8 cellular contexts compared by ENCODE assay signal in genomic region chr12:57230381-57231155, GRCh38. TPM values are rescaled to one million over a fixed set of nuclear protein-coding genes. Genes with fewer than 3 reads are reported as not detected.
A peak's percentile ranks its signal among the peaks of the same experiment; 100 is the strongest.
DNase-seq lines count a peak whose midpoint lies in the region; ATAC-seq, FAIRE-seq and TF ChIP-seq lines count a peak whose summit lies in the region.

No MANE protein-coding gene starts in this region.

- peaks cover 51% of the 10 kb centered on the region for H3K4me1 Mint-ChIP-seq in CD14-positive monocyte
- H3K4me1 Mint-ChIP-seq in natural killer cell treated with Interleukin-12 subunit alpha and Interleukin-12 subunit beta and Interleukin-15 and Interleukin-18, amount 100 ng/mL, for 72 hours (ENCODE audit: low read depth in 2 of 2): peaks cover 41 to 53% of the 10 kb centered on the region in 2 donors

- peak overlapping the region; percentile 41 for H2BK12ac ChIP-seq in H1 (ENCODE audit: low read depth, low read length)

- H3K23me2 ChIP-seq in H1 (ENCODE audit: low read depth, low read length): peaks cover 14% of the 10 kb centered on the region

- peak overlapping the region; percentile 85; the same call in 1 of the 2 replicates for H3K27ac ChIP-seq in H1 (ENCODE audit: low read depth, low read length)

- peaks cover 4 to 30% (median 24%) of the 10 kb centered on the region in 4 experiments for H3K27me3 ChIP-seq in H1 (replicated peaks in 1 of 4; ENCODE audit: control insufficient read depth in 3 of 4, extremely low read depth in 1 of 4, insufficient read depth in 3 of 4, low read length in 3 of 4)

- peak overlapping the region; percentile 90 to 99 (median 96) for H3K9ac ChIP-seq in H1 (replicated peaks in 1 of 4; ENCODE audit: extremely low read depth in 1 of 4, low read depth in 3 of 4, low read length in 3 of 4)

- no peak for TF ChIP-seq POLR2A in NB4 (IDR thresholded peaks at IDR 0.05; ENCODE audit: extremely low read depth, insufficient read length)
- no peak for TF ChIP-seq POLR2A in H1 (IDR thresholded peaks at IDR 0.05; ENCODE audit: control extremely low read depth in 1 of 2, low read depth in 2 of 2, low read length in 2 of 2)

- peak overlapping the region; percentile 7 for H3K18ac ChIP-seq in H1 (ENCODE audit: extremely low read depth, low read length)

- H2BK5ac ChIP-seq in H1 (ENCODE audit: low read depth, low read length): peak overlapping the region; percentile 96

- no peak for TF ChIP-seq RAD21 in H1 (IDR thresholded peaks at IDR 0.05 in 1 of 2, conservative IDR thresholded peaks at IDR 0.05 in 1 of 2; ENCODE audit: low read depth in 2 of 2, low read length in 2 of 2)

- H2BK120ac ChIP-seq in H1 (replicated peaks; ENCODE audit: low read depth, low read length): no peak overlapping the region

- peaks cover 4 to 46% (median 24%) of the 10 kb centered on the region in 4 experiments for H3K4me1 ChIP-seq in H1 (replicated peaks in 1 of 4; ENCODE audit: control insufficient read depth in 3 of 4, insufficient read depth in 4 of 4, low read length in 3 of 4)

- peak overlapping the region in 5 of 7 donors; percentile 71 to 99 (median 93) for H3K27ac Mint-ChIP-seq in CD14-positive monocyte
- peak overlapping the region; percentile 98 to 100 for H3K27ac Mint-ChIP-seq in natural killer cell treated with Interleukin-12 subunit alpha and Interleukin-12 subunit beta and Interleukin-15 and Interleukin-18, amount 100 ng/mL, for 72 hours

- no peak for FAIRE-seq in H1 (lab: Jason Lieb, UNC)

- H3K4me2 ChIP-seq in H1 (ENCODE audit: insufficient read depth in 1 of 2, low read depth in 2 of 2, low read length in 2 of 2): peak overlapping the region; percentile 94 to 95

- peak overlapping the region; percentile 75; the same call in 1 of the 2 replicates for H2BK15ac ChIP-seq in H1 (ENCODE audit: low read length)

- TF ChIP-seq CTCF in CD14-positive monocyte (IDR thresholded peaks at IDR 0.05): no peak
- no peak for TF ChIP-seq CTCF in NB4 (IDR thresholded peaks at IDR 0.05; ENCODE audit: low read depth, low read length)
- no peak for TF ChIP-seq CTCF in H1 (IDR thresholded peaks at IDR 0.05; ENCODE audit: control extremely low read depth in 1 of 3, insufficient read depth in 1 of 3, low read depth in 1 of 3, low read length in 3 of 3)

- H3K79me2 ChIP-seq in H1 (ENCODE audit: control insufficient read depth in 1 of 2, insufficient read depth in 2 of 2, low read length in 2 of 2): peaks cover 6 to 15% of the 10 kb centered on the region in 2 experiments; a peak in 3 of 4 replicates

- peak overlapping the region; percentile 90 to 95 for H3K4me3 Mint-ChIP-seq in CD14-positive monocyte
- H3K4me3 Mint-ChIP-seq in natural killer cell treated with Interleukin-12 subunit alpha and Interleukin-12 subunit beta and Interleukin-15 and Interleukin-18, amount 100 ng/mL, for 72 hours: peak overlapping the region; percentile 96

- POLR2A ChIA-PET in H1 (lab: Charles Lee; ENCODE audit: partially characterized antibody): interaction anchor here (0.6 to 23.7 kb wide), 29 partner anchors 1 to 1126 kb away, joined by 3 to 852 read pairs (median 7); partner anchors contain the start of genes GLI1, INHBE, LRP1 and NAB2

- H3K23ac ChIP-seq in H1 (ENCODE audit: insufficient read length): no peak overlapping the region

- intact Hi-C loops in CD14-positive monocyte (cut with micrococcal nuclease): no loop called here

- H2AK5ac ChIP-seq in H1 (ENCODE audit: low read depth, low read length): peak overlapping the region; percentile 68

- TF ChIP-seq EP300 in H1 (IDR thresholded peaks at IDR 0.05; ENCODE audit: borderline replicate concordance in 1 of 2, low read depth in 2 of 2, low read length in 2 of 2): no peak

- H2BK20ac ChIP-seq in H1 (ENCODE audit: low read length): 0 out of 2 replicates have a peak overlapping the region, but pooled peaks have one; percentile 61

- DNase-seq in CD14-positive monocyte (ENCODE audit: low spot score): no peak
- DNase-seq in NB4 (ENCODE audit: low read depth): no peak
- DNase-seq in H1 (ENCODE audit: low read depth in 1 of 2, low spot score in 2 of 2): no peak
- DNase-seq in natural killer cell treated with Interleukin-12 subunit alpha and Interleukin-12 subunit beta and Interleukin-15 and Interleukin-18, amount 100 ng/mL, for 72 hours (ENCODE audit: low spot score): no peak
- no peak for DNase-seq in cortex of kidney (lab: John Stamatoyannopoulos, UW)

- H4K91ac ChIP-seq in H1 (replicated peaks; ENCODE audit: insufficient read length, low read length): peak overlapping the region; percentile 58

- CTCF ChIA-PET in H1 (lab: Charles Lee; ENCODE audit: partially characterized antibody): interaction anchor here (0.6 to 27.9 kb wide), 8 partner anchors 7 to 548 kb away, joined by 3 to 726 read pairs (median 4); partner anchors contain the start of genes INHBE, NXPH4 and STAC3

- peak overlapping the region; percentile 98 for H4K8ac ChIP-seq in H1 (ENCODE audit: extremely low read depth, insufficient read depth, low read length)

- peak overlapping the region; percentile 53 for H3K4ac ChIP-seq in H1 (replicated peaks; ENCODE audit: insufficient read length, low read depth, low read length)

- no peak overlapping the region for H2AFZ ChIP-seq in H1 (ENCODE audit: low read length)

- peaks cover 11% of the 10 kb centered on the region for H3K79me1 ChIP-seq in H1 (ENCODE audit: low read depth, low read length)

- H3K4me3 ChIP-seq in NB4 (ENCODE audit: low read depth, low read length): peak overlapping the region; percentile 87
- peak overlapping the region; percentile 69 to 93 (median 81) for H3K4me3 ChIP-seq in H1 (ENCODE audit: extremely low read depth in 1 of 4, insufficient read depth in 2 of 4, low read depth in 3 of 4, low read length in 4 of 4)

- peaks cover 45 to 52% of the 10 kb centered on the region in 2 donors for H3K36me3 Mint-ChIP-seq in CD14-positive monocyte
- H3K36me3 Mint-ChIP-seq in natural killer cell treated with Interleukin-12 subunit alpha and Interleukin-12 subunit beta and Interleukin-15 and Interleukin-18, amount 100 ng/mL, for 72 hours: peaks cover 19% of the 10 kb centered on the region

- 58% methylated on average over 10 of the region's 10 CpGs; no CpG with 5 or more reads in 1 of the 2 experiments for WGBS in H1 (ENCODE audit: extremely low coverage in 1 of 2, insufficient coverage in 1 of 2, insufficient read length in 1 of 2, insufficient replicate concordance in 2 of 2, low coverage in 1 of 2, low lambda C conversion rate in 2 of 2, missing lambda C conversion rate in 1 of 2), 2 experiments

- peak overlapping the region; percentile 1 for H3K56ac ChIP-seq in H1 (replicated peaks; ENCODE audit: insufficient read length, low read depth, low read length)

- peaks cover 0 to 16% (median 6%) of the 10 kb centered on the region in 7 donors for H3K9me3 Mint-ChIP-seq in CD14-positive monocyte
- no peaks in the 10 kb centered on the region for H3K9me3 Mint-ChIP-seq in natural killer cell treated with Interleukin-12 subunit alpha and Interleukin-12 subunit beta and Interleukin-15 and Interleukin-18, amount 100 ng/mL, for 72 hours

- peaks cover 29 to 42% (median 35%) of the 10 kb centered on the region in 4 experiments for H3K36me3 ChIP-seq in H1 (ENCODE audit: control insufficient read depth in 2 of 4, insufficient read depth in 4 of 4, low read length in 3 of 4)

- peaks cover 16 to 30% of the 10 kb centered on the region in 2 experiments for H4K20me1 ChIP-seq in H1 (replicated peaks in 1 of 2; ENCODE audit: control insufficient read depth in 1 of 2, insufficient read depth in 2 of 2, low read length in 2 of 2)

- ATAC-seq in natural killer cell treated with Interleukin-12 subunit alpha and Interleukin-12 subunit beta and Interleukin-15 and Interleukin-18, amount 100 ng/mL, for 72 hours: no peak
- ATAC-seq in HG02840 (IDR thresholded peaks at IDR 0.05; ENCODE audit: low FRiP score, unreplicated experiment) (no peak), GM18870 (IDR thresholded peaks at IDR 0.05; ENCODE audit: unreplicated experiment) (no peak), GM19324 (IDR thresholded peaks at IDR 0.05; ENCODE audit: low FRiP score, unreplicated experiment) (no peak)

- H3K27me3 Mint-ChIP-seq in CD14-positive monocyte (ENCODE audit: low read depth in 3 of 3): peaks cover 28 to 44% (median 37%) of the 10 kb centered on the region in 3 donors
- peaks cover 12 to 23% of the 10 kb centered on the region in 2 donors for H3K27me3 Mint-ChIP-seq in natural killer cell treated with Interleukin-12 subunit alpha and Interleukin-12 subunit beta and Interleukin-15 and Interleukin-18, amount 100 ng/mL, for 72 hours

- no peaks in the 10 kb centered on the region for H3K9me3 ChIP-seq in H1 (ENCODE audit: insufficient read depth in 2 of 2, low read depth in 1 of 2, low read length in 1 of 2)

- no peak overlapping the region for H3K14ac ChIP-seq in H1 (ENCODE audit: insufficient read length)

- H4K5ac ChIP-seq in H1 (ENCODE audit: insufficient read length, low read depth, low read length): peak overlapping the region; percentile 12

RNA-seq across cellular contexts. Expression of gene SHMT2, which starts 1.1 kb away (rescaled TPM):
- 10 to 100 TPM; 36.8 to 39.8 TPM for polyA plus RNA-seq in CD14-positive monocyte
- total RNA-seq in H1 (2021; fragmentation: NEBNext Ultra II Directional; extraction: Animal tissue kit (Norgen Biotek cat#: 25700)): 274 and 283 TPM in 2 replicates
- polyA plus RNA-seq in H1 (2011; rRNA removed): 520 and 847 TPM in 2 replicates
- 535 TPM for polyA plus RNA-seq in H1 (2011; cell fraction: cytosol; rRNA removed)
- polyA plus RNA-seq in H1 (2011; cell fraction: nucleus; rRNA removed): 681 TPM
- polyA plus RNA-seq in H1 (2012, experiment 1 of 2): 231 to 352 TPM (median 336 TPM) in 4 replicates
- 385 TPM for polyA plus RNA-seq in H1 (2012, experiment 2 of 2)
- polyA plus RNA-seq in H1 (2013, experiment 1 of 2): 209 TPM
- polyA plus RNA-seq in H1 (2013, experiment 2 of 2): 189 TPM
- 316 and 343 TPM in 2 replicates for polyA minus RNA-seq in H1 (2011; rRNA and poly(A)+ RNA removed)
- polyA minus RNA-seq in H1 (2011; cell fraction: cytosol; rRNA and poly(A)+ RNA removed): 236 TPM
- 206 TPM for polyA minus RNA-seq in H1 (2011; cell fraction: nucleus; rRNA and poly(A)+ RNA removed)
- 100 to 1,000 TPM; 262 to 355 TPM for total RNA-seq in natural killer cell treated with Interleukin-12 subunit alpha and Interleukin-12 subunit beta and Interleukin-15 and Interleukin-18, amount 100 ng/mL, for 72 hours

RNA-seq across cellular contexts. Expression of gene NXPH4, which starts 14.0 kb away (rescaled TPM):
- polyA plus RNA-seq in CD14-positive monocyte: not detected
- total RNA-seq in H1 (2021; fragmentation: NEBNext Ultra II Directional; extraction: Animal tissue kit (Norgen Biotek cat#: 25700)): 1.7 and 1.8 TPM in 2 replicates
- polyA plus RNA-seq in H1 (2011; rRNA removed): 0.92 and 1.4 TPM in 2 replicates
- polyA plus RNA-seq in H1 (2011; cell fraction: cytosol; rRNA removed): 0.48 TPM
- 1.7 TPM for polyA plus RNA-seq in H1 (2011; cell fraction: nucleus; rRNA removed)
- 1.7 to 3.4 TPM (median 2.3 TPM) in 4 replicates for polyA plus RNA-seq in H1 (2012, experiment 1 of 2)
- 1.5 TPM for polyA plus RNA-seq in H1 (2012, experiment 2 of 2)
- polyA plus RNA-seq in H1 (2013, experiment 1 of 2): 3.2 TPM
- 3.0 TPM for polyA plus RNA-seq in H1 (2013, experiment 2 of 2)
- 0.59 and 0.63 TPM in 2 replicates for polyA minus RNA-seq in H1 (2011; rRNA and poly(A)+ RNA removed)
- 1.3 TPM for polyA minus RNA-seq in H1 (2011; cell fraction: cytosol; rRNA and poly(A)+ RNA removed)
- polyA minus RNA-seq in H1 (2011; cell fraction: nucleus; rRNA and poly(A)+ RNA removed): 1.00 TPM
- total RNA-seq in natural killer cell treated with Interleukin-12 subunit alpha and Interleukin-12 subunit beta and Interleukin-15 and Interleukin-18, amount 100 ng/mL, for 72 hours: under 1 TPM in 1 of 2 donors, not detected in 1; 0.73 TPM

RNA-seq across cellular contexts. Expression of gene STAC3, which starts 20.4 kb away (rescaled TPM):
- polyA plus RNA-seq in CD14-positive monocyte (1 to 10 TPM; 7.0 to 9.1 TPM), H1 (2011; rRNA removed) (0.70 and 0.77 TPM in 2 replicates)
- total RNA-seq in H1 (2021; fragmentation: NEBNext Ultra II Directional; extraction: Animal tissue kit (Norgen Biotek cat#: 25700)): 1.3 and 1.9 TPM in 2 replicates
- 1.9 TPM for polyA plus RNA-seq in H1 (2011; cell fraction: cytosol; rRNA removed)
- polyA plus RNA-seq in H1 (2011; cell fraction: nucleus; rRNA removed): 3.4 TPM
- polyA plus RNA-seq in H1 (2012, experiment 1 of 2): 1.6 to 2.9 TPM (median 2.3 TPM) in 4 replicates
- 0.72 TPM for polyA plus RNA-seq in H1 (2012, experiment 2 of 2)
- polyA plus RNA-seq in H1 (2013, experiment 1 of 2): 0.79 TPM
- polyA plus RNA-seq in H1 (2013, experiment 2 of 2): 0.81 TPM
- 0.71 and 0.98 TPM in 2 replicates for polyA minus RNA-seq in H1 (2011; rRNA and poly(A)+ RNA removed)
- 2.1 TPM for polyA minus RNA-seq in H1 (2011; cell fraction: cytosol; rRNA and poly(A)+ RNA removed)
- polyA minus RNA-seq in H1 (2011; cell fraction: nucleus; rRNA and poly(A)+ RNA removed): 2.4 TPM
- total RNA-seq in natural killer cell treated with Interleukin-12 subunit alpha and Interleukin-12 subunit beta and Interleukin-15 and Interleukin-18, amount 100 ng/mL, for 72 hours: 1 to 10 TPM; 2.5 to 6.1 TPM
